9 cellular contexts compared by ENCODE assay signal in genomic region chr16:31452631-31453106, GRCh38. TPM values are rescaled to one million over a fixed set of nuclear protein-coding genes. Genes with fewer than 3 reads are reported as not detected.
DNase-seq lines count a peak whose midpoint lies in the region; ATAC-seq, FAIRE-seq and TF ChIP-seq lines count a peak whose summit lies in the region.
"Had no signal": no experiment of that assay in that cellular context is flagged by ENCODE, and none has a peak within 500 bp of the region (broad histone marks: within the 10 kb centered on the region; RNA-seq: fewer than 3 reads in every experiment).

No MANE protein-coding gene starts in this region.

- no peaks in the 10 kb centered on the region for H3K27me3 ChIP-seq in suprapubic skin

- DNase-seq in HT1080 (ENCODE audit: low read depth), result peak; percentile 85
- peak; percentile 89 for DNase-seq in astrocyte of the hippocampus (ENCODE audit: low read depth, low spot score)
- peak; percentile 12 for DNase-seq in iPS-NIHi7 (ENCODE audit: extremely low spot score)
- DNase-seq in suprapubic skin (ENCODE audit: low spot score in 2 of 2), result peak in 1 of 2 donors; percentile 35
- no peak for DNase-seq in NCI-H1417 treated with DMSO at 0.1 percent for 48 hours (lab: John Stamatoyannopoulos, UW)
- no peak for DNase-seq in frontal cortex (ENCODE audit: low spot score in 2 of 2)
- DNase-seq: NCI-H2171 had no signal

- FAIRE-seq in frontal cortex (lab: Jason Lieb, UNC), result no peak

- TF ChIP-seq POLR2A in suprapubic skin (IDR thresholded peaks at IDR 0.05), result no peak

- no peak for TF ChIP-seq CTCF in suprapubic skin (IDR thresholded peaks at IDR 0.05)

- no peak overlapping the region for H3K4me3 ChIP-seq in suprapubic skin

- H3K27ac ChIP-seq in suprapubic skin, result peak overlapping the region; percentile 91

- no peak for TF ChIP-seq EP300 in suprapubic skin (IDR thresholded peaks at IDR 0.05)

- ATAC-seq in GM21528 (IDR thresholded peaks at IDR 0.05; ENCODE audit: low FRiP score, unreplicated experiment) (no peak), HG03025 (IDR thresholded peaks at IDR 0.05; ENCODE audit: low FRiP score, unreplicated experiment) (no peak)

- no peaks in the 10 kb centered on the region for H3K9me3 ChIP-seq in suprapubic skin

- 40% methylated on average over 3 of the region's 3 CpGs for whole genome bisulfite sequencing in suprapubic skin

- H3K4me1 ChIP-seq in suprapubic skin, result peaks cover 65% of the 10 kb centered on the region

- no peaks in the 10 kb centered on the region for H3K36me3 ChIP-seq in suprapubic skin

RNA-seq across cellular contexts. Expression of gene ARMC5, which starts 6.6 kb away (rescaled TPM):
- total RNA-seq in HT1080 (2014; rRNA removed; shearing (Covaris generic)), result 19.8 and 21.5 TPM in 2 replicates
- 10.3 and 10.5 TPM in 2 replicates for polyA plus RNA-seq in HT1080 (2015; cell fraction: cytosol; rRNA removed)
- polyA plus RNA-seq in HT1080 (2015; cell fraction: nucleus; rRNA removed), result 27.1 and 27.7 TPM in 2 replicates
- total RNA-seq in suprapubic skin (10 to 100 TPM in 3 of 4 donors, 1 to 10 TPM in 1; 9.7 to 24.3 (median 17.9) TPM), frontal cortex (10.6 TPM)

RNA-seq across cellular contexts. Expression of gene ZNF843, which starts 10.1 kb away (rescaled TPM):
- total RNA-seq in HT1080 (2014; rRNA removed; shearing (Covaris generic)), result not detected in 2 replicates
- polyA plus RNA-seq in HT1080 (2015; cell fraction: cytosol; rRNA removed), result 0.12 and 0.27 TPM in 2 replicates
- not detected in 2 replicates for polyA plus RNA-seq in HT1080 (2015; cell fraction: nucleus; rRNA removed)
- total RNA-seq in suprapubic skin (1 to 10 TPM; 1.0 to 5.3 (median 1.8) TPM), frontal cortex (0.41 TPM)

RNA-seq across cellular contexts. Expression of gene TGFB1I1, which starts 19.3 kb away (rescaled TPM):
- 35.9 and 90.6 TPM in 2 replicates for total RNA-seq in HT1080 (2014; rRNA removed; shearing (Covaris generic))
- polyA plus RNA-seq in HT1080 (2015; cell fraction: cytosol; rRNA removed), result 115 and 118 TPM in 2 replicates
- polyA plus RNA-seq in HT1080 (2015; cell fraction: nucleus; rRNA removed), result 130 and 132 TPM in 2 replicates
- total RNA-seq in suprapubic skin, result 10 to 100 TPM; 13.2 to 18.8 (median 14.6) TPM
- 1.2 TPM for total RNA-seq in frontal cortex

RNA-seq across cellular contexts. Expression of gene COX6A2, which starts 24.5 kb away (rescaled TPM):
- not detected in 2 replicates for total RNA-seq in HT1080 (2014; rRNA removed; shearing (Covaris generic))
- not detected in 2 replicates for polyA plus RNA-seq in HT1080 (2015; cell fraction: cytosol; rRNA removed)
- not detected in 2 replicates for polyA plus RNA-seq in HT1080 (2015; cell fraction: nucleus; rRNA removed)
- total RNA-seq in suprapubic skin, result not detected
- not detected for total RNA-seq in frontal cortex

RNA-seq across cellular contexts. Expression of gene SLC5A2, which starts 30.3 kb away (rescaled TPM):
- not detected in 2 replicates for total RNA-seq in HT1080 (2014; rRNA removed; shearing (Covaris generic))
- not detected in 2 replicates for polyA plus RNA-seq in HT1080 (2015; cell fraction: cytosol; rRNA removed)
- polyA plus RNA-seq in HT1080 (2015; cell fraction: nucleus; rRNA removed), result not detected in 2 replicates
- total RNA-seq in suprapubic skin, result 1 to 10 TPM in 2 of 4 donors, not detected in 2; 1.1 to 1.4 TPM
- total RNA-seq in frontal cortex, result 1.2 TPM

Comparison
In these comparisons a context has a peak if more than half of its experiments do, and no peak if none do; other contexts are left out.
1. DNase-seq: peak in HT1080 (single experiment), astrocyte of the hippocampus (single experiment) and iPS-NIHi7 (single experiment); none in NCI-H1417 treated with DMSO at 0.1 percent for 48 hours (single experiment) and frontal cortex (0 of 2).